ENCODE assay signal across 1 cellular context in genomic region chr5:176629853-176630680, GRCh38.
TF ChIP-seq lines count a peak whose summit lies in the region.

TSS of gene EIF4E1B (plus strand) at chr5:176630675. CDS start at chr5:176642788, 12,113 bp downstream.
TSS of gene SNCB (minus strand) at chr5:176630534. CDS start at chr5:176629654, 880 bp downstream.

TF ChIP-seq in HEK293, 187 proteins besides CTCF, POLR2A, EP300 and RAD21 (continued from another document and continues in another):
- TF ChIP-seq ZBTB26 (tag by site-specific recombination; optimal IDR thresholded peaks at IDR 0.05) = peak; percentile 73
- TF ChIP-seq ZNF488 (tag by site-specific recombination; IDR thresholded peaks at IDR 0.05) = no peak
- no peak for TF ChIP-seq ZFP69B (tag by site-specific recombination; IDR thresholded peaks at IDR 0.05)
- no peak for TF ChIP-seq ZNF513 (tag by site-specific recombination; IDR thresholded peaks at IDR 0.05)
- no peak for TF ChIP-seq MEIS1 (CRISPR knock-in tag; IDR thresholded peaks at IDR 0.05; ENCODE audit: borderline replicate concordance)
- no peak for TF ChIP-seq ZNF768 (tag by site-specific recombination; IDR thresholded peaks at IDR 0.05)
- TF ChIP-seq ZNF335 (tag by site-specific recombination; conservative IDR thresholded peaks at IDR 0.05) = peak; percentile 51; the same call in 1 of the 2 replicates
- TF ChIP-seq ZNF26 (tag by site-specific recombination; IDR thresholded peaks at IDR 0.05) = no peak
- peak; percentile 65 for TF ChIP-seq SP2 (tag by site-specific recombination; IDR thresholded peaks at IDR 0.05)
- TF ChIP-seq KLF7 (tag by site-specific recombination; IDR thresholded peaks at IDR 0.05; ENCODE audit: borderline replicate concordance) = no peak
- TF ChIP-seq ZNF629 (tag by site-specific recombination; IDR thresholded peaks at IDR 0.05) = no peak
- TF ChIP-seq ZNF324 (tag by site-specific recombination; IDR thresholded peaks at IDR 0.05) = no peak
- no peak for TF ChIP-seq ZNF221 (tag by site-specific recombination; IDR thresholded peaks at IDR 0.05; ENCODE audit: borderline replicate concordance)
- TF ChIP-seq ZNF19 (tag by site-specific recombination; IDR thresholded peaks at IDR 0.05; ENCODE audit: low read depth) = no peak
- no peak for TF ChIP-seq ZNF366 (tag by site-specific recombination; conservative IDR thresholded peaks at IDR 0.05)
- no peak for TF ChIP-seq ZNF558 (tag by site-specific recombination; IDR thresholded peaks at IDR 0.05)
- TF ChIP-seq ZNF274 (IDR thresholded peaks at IDR 0.05; ENCODE audit: low read length) = no peak
- TF ChIP-seq ZNF274 (tag by site-specific recombination; IDR thresholded peaks at IDR 0.05; ENCODE audit: borderline replicate concordance) = no peak
- 0 out of 2 replicates have a peak, but pooled peaks have one; percentile 10 for TF ChIP-seq IKZF3 (tag by site-specific recombination; IDR thresholded peaks at IDR 0.05)
- no peak for TF ChIP-seq ZBTB10 (tag by site-specific recombination; IDR thresholded peaks at IDR 0.05)
- TF ChIP-seq ZBTB6 (tag by site-specific recombination; IDR thresholded peaks at IDR 0.05) = peak; percentile 99
- TF ChIP-seq GLIS1 (tag by site-specific recombination; IDR thresholded peaks at IDR 0.05) = peak; percentile 95; the same call in 1 of the 2 replicates
- no peak for TF ChIP-seq ZNF624 (tag by site-specific recombination; IDR thresholded peaks at IDR 0.05)
- TF ChIP-seq ZXDB (tag by site-specific recombination; IDR thresholded peaks at IDR 0.05) = no peak
- no peak for TF ChIP-seq ZSCAN18 (tag by site-specific recombination; IDR thresholded peaks at IDR 0.05)
- TF ChIP-seq TSHZ1 (tag by site-specific recombination; IDR thresholded peaks at IDR 0.05; ENCODE audit: borderline replicate concordance) = peak; percentile 13; the same call in 1 of the 2 replicates
- 0 out of 2 replicates have a peak, but pooled peaks have one; percentile 17 for TF ChIP-seq ZNF2 (tag by site-specific recombination; IDR thresholded peaks at IDR 0.05)
- no peak for TF ChIP-seq INSM2 (tag by site-specific recombination; IDR thresholded peaks at IDR 0.05)
- no peak for TF ChIP-seq PRDM6 (tag by site-specific recombination; IDR thresholded peaks at IDR 0.05)
- peak; percentile 78; the same call in 1 of the 2 replicates for TF ChIP-seq ZNF777 (tag by site-specific recombination; IDR thresholded peaks at IDR 0.05; ENCODE audit: borderline replicate concordance)
- TF ChIP-seq ZFP3 (tag by site-specific recombination; IDR thresholded peaks at IDR 0.05; ENCODE audit: low read depth) = no peak
- no peak for TF ChIP-seq BCL6B (tag by site-specific recombination; IDR thresholded peaks at IDR 0.05)
- TF ChIP-seq EGR2 (tag by site-specific recombination; IDR thresholded peaks at IDR 0.05; ENCODE audit: low read depth) = no peak
- peak; percentile 65; the same call in 1 of the 2 replicates for TF ChIP-seq KLF8 (tag by site-specific recombination; IDR thresholded peaks at IDR 0.05)
- TF ChIP-seq RBAK (tag by site-specific recombination; IDR thresholded peaks at IDR 0.05) = no peak
- no peak for TF ChIP-seq ZNF24 (tag by site-specific recombination; IDR thresholded peaks at IDR 0.05)
- TF ChIP-seq ZNF600 (tag by site-specific recombination; IDR thresholded peaks at IDR 0.05) = peak; percentile 30; the same call in 1 of the 2 replicates
- no peak for TF ChIP-seq ZNF776 (tag by site-specific recombination; IDR thresholded peaks at IDR 0.05; ENCODE audit: borderline replicate concordance)
- no peak for TF ChIP-seq TCF7L2 (IDR thresholded peaks at IDR 0.05; ENCODE audit: borderline replicate concordance, low read depth, low read length)
- no peak for TF ChIP-seq ZNF555 (tag by site-specific recombination; conservative IDR thresholded peaks at IDR 0.05)
- peak; percentile 96 for TF ChIP-seq ZNF561 (tag by site-specific recombination; IDR thresholded peaks at IDR 0.05; ENCODE audit: borderline replicate concordance)
